In the genomic region with DNA sequence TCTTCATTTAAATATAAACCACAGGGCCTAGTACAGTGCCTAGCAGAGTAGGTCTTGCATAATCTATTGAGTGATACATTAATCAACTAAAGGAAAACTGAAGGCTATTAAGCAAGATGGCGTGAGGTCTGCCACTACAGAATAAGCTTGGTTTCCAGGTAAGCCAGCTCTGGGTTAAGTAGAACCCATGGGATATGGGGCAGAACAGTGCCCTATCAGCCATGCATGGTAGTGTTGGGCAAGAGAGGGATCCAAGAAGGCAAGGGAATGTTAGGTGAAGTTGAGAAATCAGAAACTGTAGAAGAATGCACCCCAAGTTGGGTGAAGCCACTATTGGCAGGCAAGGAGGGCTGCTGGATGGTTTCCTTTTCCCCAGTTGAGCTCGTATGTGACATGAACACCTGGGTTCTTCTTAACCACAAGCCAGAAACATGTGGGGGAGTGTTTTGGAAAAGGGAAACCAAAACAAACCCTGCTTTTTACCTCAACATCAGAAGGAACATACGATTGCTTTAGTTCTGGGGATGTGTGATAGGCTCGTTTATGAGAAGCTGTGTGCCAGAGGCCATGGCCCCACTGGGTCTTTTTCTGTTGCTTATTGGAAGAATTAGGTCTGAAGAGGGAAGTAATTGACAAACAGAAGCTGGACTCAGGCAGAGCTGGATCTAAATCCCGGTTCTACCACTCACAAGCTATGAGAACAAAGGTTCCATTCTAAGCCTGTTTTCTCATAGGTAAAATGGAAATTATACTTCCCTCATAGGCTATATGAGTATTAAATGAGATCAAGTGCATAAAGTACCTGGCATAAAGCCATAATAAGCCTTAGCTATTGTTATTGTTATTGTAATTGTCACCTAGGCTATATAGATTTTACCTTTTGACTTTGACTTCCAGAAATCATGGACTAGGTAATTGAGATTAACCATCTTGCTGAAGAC, we compare ENCODE assay signal across 9 cellular contexts. TPM values are rescaled to one million over a fixed set of nuclear protein-coding genes. Genes with fewer than 3 reads are reported as not detected.
DNase-seq lines count a peak whose midpoint lies in the region; ATAC-seq and TF ChIP-seq lines count a peak whose summit lies in the region.
"Had no signal": no experiment of that assay in that cellular context is flagged by ENCODE, and none has a peak within 500 bp of the region (broad histone marks: within the 10 kb centered on the region; RNA-seq: fewer than 3 reads in every experiment).

No MANE protein-coding gene starts in this region.

- peaks cover 37% of the 10 kb centered on the region for H3K4me1 Mint-ChIP-seq in T-helper 17 cell

- no peak for TF ChIP-seq EP300 in ovary (IDR thresholded peaks at IDR 0.05)

- intact Hi-C loops in left colon (cut with DNase I, micrococcal nuclease) (no loop called here), ovary (cut with DNase I) (no loop called here)

- no peak for TF ChIP-seq POLR2A in ovary (IDR thresholded peaks at IDR 0.05)

- peak; percentile 63 for DNase-seq in AG10803 (ENCODE audit: low read depth)
- DNase-seq in T-helper 17 cell = no peak
- no peak for DNase-seq in left colon
- no peak for DNase-seq in medulla oblongata (ENCODE audit: extremely low spot score)
- no peak for DNase-seq in ovary
- DNase-seq in H7 = no peak
- no peak for DNase-seq in midbrain (lab: John Stamatoyannopoulos, UW)
- DNase-seq: left ventricle myocardium inferior had no signal

- H3K4me3 ChIP-seq in AG10803 (ENCODE audit: low read length) (no peak overlapping the region), ovary (no peak overlapping the region), H7 (ENCODE audit: insufficient read depth, low read depth, low read length) (no peak overlapping the region)
- H3K4me3 ChIP-seq: left ventricle myocardium inferior had no signal

- H3K9me3 ChIP-seq in T-helper 17 cell (ENCODE audit: control insufficient read depth, low read length, poor library complexity, severe bottlenecking) (no peaks in the 10 kb centered on the region), ovary (no peaks in the 10 kb centered on the region)
- H3K9me3 ChIP-seq: left ventricle myocardium inferior had no signal

- H3K36me3 ChIP-seq in ovary (no peaks in the 10 kb centered on the region), H7 (replicated peaks; ENCODE audit: control insufficient read depth, insufficient read depth, low read length) (no peaks in the 10 kb centered on the region)

- WGBS in ovary, 3 donors = 47 to 73% (median 57%) methylated on average over 5 of the region's 5 CpGs

- no peaks in the 10 kb centered on the region for H3K27me3 Mint-ChIP-seq in T-helper 17 cell

- H3K36me3 Mint-ChIP-seq in T-helper 17 cell (ENCODE audit: low read depth) = peaks cover 6% of the 10 kb centered on the region

- H3K27me3 ChIP-seq in ovary = no peaks in the 10 kb centered on the region
- no peaks in the 10 kb centered on the region for H3K27me3 ChIP-seq in H7 (ENCODE audit: control insufficient read depth, insufficient read depth, low read length)

- TF ChIP-seq CTCF in AG10803 (conservative IDR thresholded peaks at IDR 0.05; ENCODE audit: low read length) = no peak
- TF ChIP-seq CTCF in ovary (IDR thresholded peaks at IDR 0.05) = no peak

- peak overlapping the region; percentile 72 for H3K4me3 Mint-ChIP-seq in T-helper 17 cell

- ATAC-seq in GM21447 (IDR thresholded peaks at IDR 0.05; ENCODE audit: unreplicated experiment) (peak; percentile 68), T-helper 17 cell (peak; percentile 83), left colon (peak; percentile 62)

- H3K4me1 ChIP-seq in ovary (ENCODE audit: insufficient read depth) = no peaks in the 10 kb centered on the region

- H3K27ac Mint-ChIP-seq in T-helper 17 cell = peak overlapping the region; percentile 89

- H3K27ac ChIP-seq in ovary = no peak overlapping the region

RNA-seq across cellular contexts. Expression of a gene that starts 33.5 kb away (rescaled TPM):
- 10 to 100 TPM; 63.5 to 64.9 TPM for total RNA-seq in T-helper 17 cell
- 10 to 100 TPM; 58.9 to 84.8 TPM for total RNA-seq in left colon
- total RNA-seq in ovary = 10 to 100 TPM in 5 of 7 donors, 1 to 10 TPM in 2; 5.0 to 49.4 (median 17.4) TPM
- 10 to 100 TPM in 1 of 2 donors, 1 to 10 TPM in 1; 8.7 to 13.7 TPM for polyA plus RNA-seq in ovary
- total RNA-seq in H7 (2014; rRNA removed; shearing (Covaris generic)) = 5.0 and 6.5 TPM in 2 replicates
